In the genomic region with DNA sequence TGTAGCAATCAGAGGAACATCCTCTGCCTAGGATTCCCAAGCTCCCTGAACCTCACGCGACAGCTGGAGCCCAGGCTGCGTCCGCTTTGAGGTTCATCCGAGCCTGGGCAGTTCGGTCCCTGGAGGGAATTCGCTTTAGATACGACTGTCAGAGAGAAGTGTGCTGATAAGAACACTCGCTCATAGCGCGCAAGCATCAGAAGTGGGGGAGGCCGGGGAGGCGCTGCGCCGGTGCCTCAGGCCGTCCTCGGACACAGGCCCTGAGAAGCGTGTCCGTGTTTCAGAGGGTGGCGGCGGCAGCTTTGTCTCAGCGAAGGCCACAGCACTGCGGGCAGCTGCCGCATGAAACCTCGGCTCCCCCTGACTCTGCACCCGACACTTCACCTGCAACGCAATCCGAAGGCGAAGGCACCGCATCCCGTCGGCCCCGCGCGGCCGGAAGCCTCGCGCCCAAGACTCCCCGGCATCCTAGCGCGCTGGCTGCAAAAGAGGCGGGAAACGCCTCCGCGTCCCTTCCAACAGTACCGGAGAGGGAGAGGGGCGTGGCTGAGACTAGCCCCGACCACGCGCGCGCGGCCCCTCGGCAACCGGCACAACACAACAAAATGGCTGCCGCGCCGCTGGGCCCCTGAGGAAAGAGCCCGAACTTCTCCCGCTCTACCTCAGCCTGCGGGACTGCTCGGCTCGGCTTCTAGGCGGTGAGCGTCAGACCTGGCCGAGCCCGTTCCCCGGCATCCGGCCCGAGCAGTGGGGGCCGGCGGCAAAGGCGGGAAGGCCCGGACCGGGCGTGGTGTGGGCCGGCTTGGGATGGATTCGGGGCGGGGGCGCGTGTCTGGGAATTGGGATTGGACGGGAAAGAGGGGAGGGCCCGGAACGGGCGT, we compare ENCODE assay signal across 8 cellular contexts. TPM values are rescaled to one million over a fixed set of nuclear protein-coding genes. Genes with fewer than 3 reads are reported as not detected.
DNase-seq lines count a peak whose midpoint lies in the region; ATAC-seq and TF ChIP-seq lines count a peak whose summit lies in the region.

Gene CNTRL, plus strand, starts transcription at position 586 of the 881 bp plus-strand sequence. CDS start 13,372 bp downstream, outside the sequence.

- peak; percentile 94 for DNase-seq in CD1c-positive myeloid dendritic cell (ENCODE audit: extremely low spot score)
- peak; percentile 90 for DNase-seq in HK-2 (ENCODE audit: unreplicated experiment)
- peak; percentile 95 for DNase-seq in NCI-H82 (lab: John Stamatoyannopoulos, UW)
- peak; percentile 80 to 83 for DNase-seq in activated CD4-positive, alpha-beta T cell treated with anti-CD3 and anti-CD28 coated beads, Interleukin-2, amount 50 U/mL, for 4 hours
- peak; percentile 79 for DNase-seq in dedifferentiated amniotic fluid mesenchymal stem cell (ENCODE audit: extremely low spot score)
- DNase-seq in stimulated activated CD4-positive, alpha-beta T cell treated with anti-CD3 and anti-CD28 coated beads, Interleukin-4, amount 100 ng/mL, for 1 hour: peak; percentile 92

- no peaks in the 10 kb centered on the region for H3K27me3 ChIP-seq in liver (ENCODE audit: control insufficient read depth in 4 of 4, insufficient read depth in 4 of 4, low read length in 3 of 4)

- TF ChIP-seq RAD21 in liver (IDR thresholded peaks at IDR 0.05): peak in 1 of 2 donors; percentile 24

- peak within 1 kb of the TSS in 1 of 2 donors; percentile 31 for H3K9ac ChIP-seq in liver (ENCODE audit: low read depth in 1 of 2, low read length in 2 of 2)

- peak within 1 kb of the TSS; percentile 72 to 73 for H3K27ac ChIP-seq in liver (ENCODE audit: low read depth in 1 of 2, low read length in 2 of 2)

- H3K36me3 ChIP-seq in liver (ENCODE audit: control insufficient read depth in 4 of 4, insufficient read depth in 3 of 4, low read depth in 1 of 4, low read length in 3 of 4): no peaks in the 10 kb centered on the region

- no peaks in the 10 kb centered on the region for H3K9me3 ChIP-seq in liver (ENCODE audit: control insufficient read depth in 4 of 4, low read length in 3 of 4)

- WGBS in liver: under 1% methylated on average over 85 of the region's 85 CpGs

- no peak for TF ChIP-seq CTCF in liver (IDR thresholded peaks at IDR 0.05; ENCODE audit: low read depth, low read length, missing input control)

- peak within 1 kb of the TSS; percentile 67 to 94 (median 86) for H3K4me3 ChIP-seq in liver (ENCODE audit: low read depth in 1 of 3, low read length in 3 of 3)

- peak; percentile 62 for ATAC-seq in GM19452 (IDR thresholded peaks at IDR 0.05; ENCODE audit: unreplicated experiment)

- peaks cover 0 to 25% (median 13%) of the 10 kb centered on the region in 4 donors for H3K4me1 ChIP-seq in liver (ENCODE audit: control insufficient read depth in 4 of 4, insufficient read depth in 4 of 4, low read length in 3 of 4)

TF ChIP-seq in liver, 16 proteins besides CTCF, POLR2A, EP300 and RAD21:
- TF ChIP-seq SP1 (IDR thresholded peaks at IDR 0.05): peak; percentile 41
- TF ChIP-seq MAX (IDR thresholded peaks at IDR 0.05): peak; percentile 71
- TF ChIP-seq HNF4A (conservative IDR thresholded peaks at IDR 0.05): no peak
- TF ChIP-seq EGR1 (IDR thresholded peaks at IDR 0.05; ENCODE audit: low read depth in 2 of 2): peak in 1 of 2 donors; percentile 28
- TF ChIP-seq TAF1 (conservative IDR thresholded peaks at IDR 0.05): peak; percentile 44
- TF ChIP-seq FOXA2 (IDR thresholded peaks at IDR 0.05): no peak
- peak; percentile 98 for TF ChIP-seq YY1 (IDR thresholded peaks at IDR 0.05)
- TF ChIP-seq NR2F2 (IDR thresholded peaks at IDR 0.05): no peak
- TF ChIP-seq, protein P1, sequence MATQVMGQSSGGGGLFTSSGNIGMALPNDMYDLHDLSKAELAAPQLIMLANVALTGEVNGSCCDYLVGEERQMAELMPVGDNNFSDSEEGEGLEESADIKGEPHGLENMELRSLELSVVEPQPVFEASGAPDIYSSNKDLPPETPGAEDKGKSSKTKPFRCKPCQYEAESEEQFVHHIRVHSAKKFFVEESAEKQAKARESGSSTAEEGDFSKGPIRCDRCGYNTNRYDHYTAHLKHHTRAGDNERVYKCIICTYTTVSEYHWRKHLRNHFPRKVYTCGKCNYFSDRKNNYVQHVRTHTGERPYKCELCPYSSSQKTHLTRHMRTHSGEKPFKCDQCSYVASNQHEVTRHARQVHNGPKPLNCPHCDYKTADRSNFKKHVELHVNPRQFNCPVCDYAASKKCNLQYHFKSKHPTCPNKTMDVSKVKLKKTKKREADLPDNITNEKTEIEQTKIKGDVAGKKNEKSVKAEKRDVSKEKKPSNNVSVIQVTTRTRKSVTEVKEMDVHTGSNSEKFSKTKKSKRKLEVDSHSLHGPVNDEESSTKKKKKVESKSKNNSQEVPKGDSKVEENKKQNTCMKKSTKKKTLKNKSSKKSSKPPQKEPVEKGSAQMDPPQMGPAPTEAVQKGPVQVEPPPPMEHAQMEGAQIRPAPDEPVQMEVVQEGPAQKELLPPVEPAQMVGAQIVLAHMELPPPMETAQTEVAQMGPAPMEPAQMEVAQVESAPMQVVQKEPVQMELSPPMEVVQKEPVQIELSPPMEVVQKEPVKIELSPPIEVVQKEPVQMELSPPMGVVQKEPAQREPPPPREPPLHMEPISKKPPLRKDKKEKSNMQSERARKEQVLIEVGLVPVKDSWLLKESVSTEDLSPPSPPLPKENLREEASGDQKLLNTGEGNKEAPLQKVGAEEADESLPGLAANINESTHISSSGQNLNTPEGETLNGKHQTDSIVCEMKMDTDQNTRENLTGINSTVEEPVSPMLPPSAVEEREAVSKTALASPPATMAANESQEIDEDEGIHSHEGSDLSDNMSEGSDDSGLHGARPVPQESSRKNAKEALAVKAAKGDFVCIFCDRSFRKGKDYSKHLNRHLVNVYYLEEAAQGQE (IDR thresholded peaks at IDR 0.05): peak; percentile 78
- TF ChIP-seq RXRA (IDR thresholded peaks at IDR 0.05): no peak
- peak in 1 of 2 donors; percentile 61 for TF ChIP-seq GABPA (IDR thresholded peaks at IDR 0.05 in 1 of 2, conservative IDR thresholded peaks at IDR 0.05 in 1 of 2)
- TF ChIP-seq ATF3 (IDR thresholded peaks at IDR 0.05): no peak
- TF ChIP-seq JUND (IDR thresholded peaks at IDR 0.05): no peak
- peak; percentile 14 for TF ChIP-seq FOXA1 (IDR thresholded peaks at IDR 0.05)
- TF ChIP-seq, protein P2, sequence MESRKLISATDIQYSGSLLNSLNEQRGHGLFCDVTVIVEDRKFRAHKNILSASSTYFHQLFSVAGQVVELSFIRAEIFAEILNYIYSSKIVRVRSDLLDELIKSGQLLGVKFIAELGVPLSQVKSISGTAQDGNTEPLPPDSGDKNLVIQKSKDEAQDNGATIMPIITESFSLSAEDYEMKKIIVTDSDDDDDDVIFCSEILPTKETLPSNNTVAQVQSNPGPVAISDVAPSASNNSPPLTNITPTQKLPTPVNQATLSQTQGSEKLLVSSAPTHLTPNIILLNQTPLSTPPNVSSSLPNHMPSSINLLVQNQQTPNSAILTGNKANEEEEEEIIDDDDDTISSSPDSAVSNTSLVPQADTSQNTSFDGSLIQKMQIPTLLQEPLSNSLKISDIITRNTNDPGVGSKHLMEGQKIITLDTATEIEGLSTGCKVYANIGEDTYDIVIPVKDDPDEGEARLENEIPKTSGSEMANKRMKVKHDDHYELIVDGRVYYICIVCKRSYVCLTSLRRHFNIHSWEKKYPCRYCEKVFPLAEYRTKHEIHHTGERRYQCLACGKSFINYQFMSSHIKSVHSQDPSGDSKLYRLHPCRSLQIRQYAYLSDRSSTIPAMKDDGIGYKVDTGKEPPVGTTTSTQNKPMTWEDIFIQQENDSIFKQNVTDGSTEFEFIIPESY (IDR thresholded peaks at IDR 0.05): no peak
- TF ChIP-seq HNF4G (IDR thresholded peaks at IDR 0.05): no peak
TF ChIP-seq in liver: peak in this region for 8.

RNA-seq across cellular contexts. Expression of gene CNTRL, which starts in this region (rescaled TPM):
- 1 to 10 TPM; 6.3 to 8.7 TPM for total RNA-seq in liver
- 1 to 10 TPM; 1.6 to 2.5 TPM for polyA plus RNA-seq in liver

Comparison
In these comparisons a context has a peak if more than half of its experiments do, and no peak if none do; other contexts are left out.
1. Peak in every context shown above with its lines: DNase-seq, ATAC-seq, H3K4me3 ChIP-seq and H3K27ac ChIP-seq.